5 cellular contexts compared by ENCODE assay signal in genomic region chr5:170639221-170639925, GRCh38.
"Had no signal": no experiment of that assay in that cellular context is flagged by ENCODE, and none has a peak within 500 bp of the region (broad histone marks: within the 10 kb centered on the region; RNA-seq: fewer than 3 reads in every experiment).

No MANE protein-coding gene starts in this region.

- H3K27ac ChIP-seq: SK-N-MC had no signal

- FAIRE-seq: astrocyte, TTC549 had no signal

- DNase-seq: NCI-H510A, NCI-H526 treated with DMSO at 0.1 percent for 48 hours had no signal

- H3K4me3 ChIP-seq: SK-N-MC had no signal
